In the genomic region with DNA sequence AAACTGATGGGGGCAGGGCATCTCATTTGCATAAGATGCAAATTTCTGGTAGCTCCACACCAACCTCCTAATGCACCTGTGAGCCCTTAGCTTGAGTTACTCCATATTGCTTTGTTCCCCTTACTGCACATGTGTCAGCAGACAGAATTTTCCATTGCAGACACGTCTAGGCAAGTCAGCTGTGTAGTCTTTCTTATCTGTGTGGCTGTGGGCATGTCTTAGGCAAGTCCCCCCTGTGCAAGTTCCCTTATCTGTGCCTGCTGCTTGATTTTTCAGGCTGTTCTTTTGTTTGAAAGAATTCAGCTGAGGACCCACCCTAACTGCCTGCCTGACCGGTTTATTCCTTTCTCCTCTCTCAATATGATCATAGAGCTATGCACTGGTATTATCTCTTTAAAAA, we compare ENCODE assay signal across 3 cellular contexts.
TF ChIP-seq lines count a peak whose summit lies in the region.

No MANE protein-coding gene starts in this region.

TF ChIP-seq in HepG2, 621 proteins besides CTCF, POLR2A, EP300 and RAD21:
- TF ChIP-seq, protein P1, sequence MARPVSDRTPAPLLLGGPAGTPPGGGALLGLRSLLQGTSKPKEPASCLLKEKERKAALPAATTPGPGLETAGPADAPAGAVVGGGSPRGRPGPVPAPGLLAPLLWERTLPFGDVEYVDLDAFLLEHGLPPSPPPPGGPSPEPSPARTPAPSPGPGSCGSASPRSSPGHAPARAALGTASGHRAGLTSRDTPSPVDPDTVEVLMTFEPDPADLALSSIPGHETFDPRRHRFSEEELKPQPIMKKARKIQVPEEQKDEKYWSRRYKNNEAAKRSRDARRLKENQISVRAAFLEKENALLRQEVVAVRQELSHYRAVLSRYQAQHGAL (CRISPR knock-in tag; IDR thresholded peaks at IDR 0.05; ENCODE audit: not compliant biosample characterization): no peak
- TF ChIP-seq TP53 (CRISPR knock-in tag; conservative IDR thresholded peaks at IDR 0.05) (peak; percentile 96), ZNF780A (CRISPR knock-in tag; IDR thresholded peaks at IDR 0.05) (peak; percentile 99), ZNF253 (CRISPR knock-in tag; IDR thresholded peaks at IDR 0.05; ENCODE audit: borderline replicate concordance) (no peak), ZFP36 (IDR thresholded peaks at IDR 0.05; ENCODE audit: borderline replicate concordance, low read depth, low read length, partially characterized antibody) (peak; percentile 92)

TF ChIP-seq in H1, 55 proteins besides CTCF, POLR2A, EP300 and RAD21:
- no peak for TF ChIP-seq PHF8 (conservative IDR thresholded peaks at IDR 0.05; ENCODE audit: low read depth, low read length)
- no peak for TF ChIP-seq ZNF274 (IDR thresholded peaks at IDR 0.05; ENCODE audit: borderline replicate concordance, extremely low read depth, low read length)
- no peak for TF ChIP-seq SP4 (IDR thresholded peaks at IDR 0.05; ENCODE audit: low read length)
- TF ChIP-seq NANOG (IDR thresholded peaks at IDR 0.05; ENCODE audit: insufficient read depth, low read depth, low read length, poor library complexity, severe bottlenecking): no peak
- TF ChIP-seq TAF7 (optimal IDR thresholded peaks at IDR 0.05; ENCODE audit: borderline replicate concordance, low read depth, low read length): no peak
- no peak for TF ChIP-seq CHD2 (IDR thresholded peaks at IDR 0.05; ENCODE audit: low read length)
- TF ChIP-seq MAFK (IDR thresholded peaks at IDR 0.05; ENCODE audit: low read depth, low read length): no peak
- TF ChIP-seq, protein P2, sequence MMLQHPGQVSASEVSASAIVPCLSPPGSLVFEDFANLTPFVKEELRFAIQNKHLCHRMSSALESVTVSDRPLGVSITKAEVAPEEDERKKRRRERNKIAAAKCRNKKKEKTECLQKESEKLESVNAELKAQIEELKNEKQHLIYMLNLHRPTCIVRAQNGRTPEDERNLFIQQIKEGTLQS (IDR thresholded peaks at IDR 0.05; ENCODE audit: insufficient read depth, low read depth, low read length): no peak
- TF ChIP-seq NRF1 (IDR thresholded peaks at IDR 0.05; ENCODE audit: low read depth, low read length): no peak
- TF ChIP-seq, protein P3, sequence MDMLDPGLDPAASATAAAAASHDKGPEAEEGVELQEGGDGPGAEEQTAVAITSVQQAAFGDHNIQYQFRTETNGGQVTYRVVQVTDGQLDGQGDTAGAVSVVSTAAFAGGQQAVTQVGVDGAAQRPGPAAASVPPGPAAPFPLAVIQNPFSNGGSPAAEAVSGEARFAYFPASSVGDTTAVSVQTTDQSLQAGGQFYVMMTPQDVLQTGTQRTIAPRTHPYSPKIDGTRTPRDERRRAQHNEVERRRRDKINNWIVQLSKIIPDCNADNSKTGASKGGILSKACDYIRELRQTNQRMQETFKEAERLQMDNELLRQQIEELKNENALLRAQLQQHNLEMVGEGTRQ (IDR thresholded peaks at IDR 0.05; ENCODE audit: low read length): no peak
- TF ChIP-seq SAP30 (IDR thresholded peaks at IDR 0.05; ENCODE audit: insufficient read depth, insufficient replicate concordance, low read length): no peak
- TF ChIP-seq RBBP5 (IDR thresholded peaks at IDR 0.05; ENCODE audit: borderline replicate concordance, low read depth, low read length): no peak
- no peak for TF ChIP-seq RNF2 (IDR thresholded peaks at IDR 0.05; ENCODE audit: borderline replicate concordance, low read depth, low read length, missing control alignments, poor library complexity, severe bottlenecking)
- TF ChIP-seq POU5F1 (IDR thresholded peaks at IDR 0.05; ENCODE audit: low read depth, low read length): no peak
- TF ChIP-seq FOSL1 (IDR thresholded peaks at IDR 0.05; ENCODE audit: insufficient read depth, low read depth, low read length): no peak
- TF ChIP-seq ASH2L (IDR thresholded peaks at IDR 0.05; ENCODE audit: low read length): no peak
- TF ChIP-seq JUN (IDR thresholded peaks at IDR 0.05; ENCODE audit: low read depth, low read length): no peak
- TF ChIP-seq BCL11A (IDR thresholded peaks at IDR 0.05; ENCODE audit: low read depth in 2 of 2, low read length in 2 of 2): no peak
- TF ChIP-seq, protein P4, sequence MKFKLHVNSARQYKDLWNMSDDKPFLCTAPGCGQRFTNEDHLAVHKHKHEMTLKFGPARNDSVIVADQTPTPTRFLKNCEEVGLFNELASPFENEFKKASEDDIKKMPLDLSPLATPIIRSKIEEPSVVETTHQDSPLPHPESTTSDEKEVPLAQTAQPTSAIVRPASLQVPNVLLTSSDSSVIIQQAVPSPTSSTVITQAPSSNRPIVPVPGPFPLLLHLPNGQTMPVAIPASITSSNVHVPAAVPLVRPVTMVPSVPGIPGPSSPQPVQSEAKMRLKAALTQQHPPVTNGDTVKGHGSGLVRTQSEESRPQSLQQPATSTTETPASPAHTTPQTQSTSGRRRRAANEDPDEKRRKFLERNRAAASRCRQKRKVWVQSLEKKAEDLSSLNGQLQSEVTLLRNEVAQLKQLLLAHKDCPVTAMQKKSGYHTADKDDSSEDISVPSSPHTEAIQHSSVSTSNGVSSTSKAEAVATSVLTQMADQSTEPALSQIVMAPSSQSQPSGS (IDR thresholded peaks at IDR 0.05; ENCODE audit: low read length): no peak
- TF ChIP-seq POLR2AphosphoS5 (IDR thresholded peaks at IDR 0.05; ENCODE audit: low read depth, low read length): no peak

TF ChIP-seq in SK-N-SH treated with all-trans-retinoic acid at 6 μM for 48 hours, 23 proteins besides CTCF, POLR2A, EP300 and RAD21:
- TF ChIP-seq ZC3H10 (CRISPR knock-in tag; IDR thresholded peaks at IDR 0.05) (no peak), GLIS3 (CRISPR knock-in tag; IDR thresholded peaks at IDR 0.05) (no peak), ISL1 (CRISPR knock-in tag; IDR thresholded peaks at IDR 0.05) (no peak), OSR1 (CRISPR knock-in tag; IDR thresholded peaks at IDR 0.05) (no peak), CSDC2 (CRISPR knock-in tag; IDR thresholded peaks at IDR 0.05) (no peak), BACH2 (CRISPR knock-in tag; IDR thresholded peaks at IDR 0.05; ENCODE audit: borderline replicate concordance) (no peak), SNAI2 (CRISPR knock-in tag; IDR thresholded peaks at IDR 0.05) (no peak), ZNF565 (CRISPR knock-in tag; conservative IDR thresholded peaks at IDR 0.05; ENCODE audit: low read depth) (no peak), TCF4 (CRISPR knock-in tag; IDR thresholded peaks at IDR 0.05; ENCODE audit: borderline replicate concordance) (no peak), ZNF8 (CRISPR knock-in tag; IDR thresholded peaks at IDR 0.05) (no peak), ZFP30 (CRISPR knock-in tag; IDR thresholded peaks at IDR 0.05) (no peak), PPARA (CRISPR knock-in tag; IDR thresholded peaks at IDR 0.05; ENCODE audit: borderline replicate concordance) (no peak), RARB (CRISPR knock-in tag; IDR thresholded peaks at IDR 0.05) (no peak), TOX (CRISPR knock-in tag; IDR thresholded peaks at IDR 0.05; ENCODE audit: borderline replicate concordance) (no peak), ZFP3 (CRISPR knock-in tag; IDR thresholded peaks at IDR 0.05) (no peak)
- TF ChIP-seq, protein P5, sequence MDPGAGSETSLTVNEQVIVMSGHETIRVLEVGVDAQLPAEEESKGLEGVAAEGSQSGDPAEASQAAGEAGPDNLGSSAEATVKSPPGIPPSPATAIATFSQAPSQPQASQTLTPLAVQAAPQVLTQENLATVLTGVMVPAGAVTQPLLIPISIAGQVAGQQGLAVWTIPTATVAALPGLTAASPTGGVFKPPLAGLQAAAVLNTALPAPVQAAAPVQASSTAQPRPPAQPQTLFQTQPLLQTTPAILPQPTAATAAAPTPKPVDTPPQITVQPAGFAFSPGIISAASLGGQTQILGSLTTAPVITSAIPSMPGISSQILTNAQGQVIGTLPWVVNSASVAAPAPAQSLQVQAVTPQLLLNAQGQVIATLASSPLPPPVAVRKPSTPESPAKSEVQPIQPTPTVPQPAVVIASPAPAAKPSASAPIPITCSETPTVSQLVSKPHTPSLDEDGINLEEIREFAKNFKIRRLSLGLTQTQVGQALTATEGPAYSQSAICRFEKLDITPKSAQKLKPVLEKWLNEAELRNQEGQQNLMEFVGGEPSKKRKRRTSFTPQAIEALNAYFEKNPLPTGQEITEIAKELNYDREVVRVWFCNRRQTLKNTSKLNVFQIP (CRISPR knock-in tag; IDR thresholded peaks at IDR 0.05; ENCODE audit: borderline replicate concordance, low read depth): no peak
- TF ChIP-seq, protein P6, sequence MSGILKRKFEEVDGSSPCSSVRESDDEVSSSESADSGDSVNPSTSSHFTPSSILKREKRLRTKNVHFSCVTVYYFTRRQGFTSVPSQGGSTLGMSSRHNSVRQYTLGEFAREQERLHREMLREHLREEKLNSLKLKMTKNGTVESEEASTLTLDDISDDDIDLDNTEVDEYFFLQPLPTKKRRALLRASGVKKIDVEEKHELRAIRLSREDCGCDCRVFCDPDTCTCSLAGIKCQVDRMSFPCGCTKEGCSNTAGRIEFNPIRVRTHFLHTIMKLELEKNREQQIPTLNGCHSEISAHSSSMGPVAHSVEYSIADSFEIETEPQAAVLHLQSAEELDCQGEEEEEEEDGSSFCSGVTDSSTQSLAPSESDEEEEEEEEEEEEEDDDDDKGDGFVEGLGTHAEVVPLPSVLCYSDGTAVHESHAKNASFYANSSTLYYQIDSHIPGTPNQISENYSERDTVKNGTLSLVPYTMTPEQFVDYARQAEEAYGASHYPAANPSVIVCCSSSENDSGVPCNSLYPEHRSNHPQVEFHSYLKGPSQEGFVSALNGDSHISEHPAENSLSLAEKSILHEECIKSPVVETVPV (CRISPR knock-in tag; IDR thresholded peaks at IDR 0.05): no peak
- TF ChIP-seq, protein P7, sequence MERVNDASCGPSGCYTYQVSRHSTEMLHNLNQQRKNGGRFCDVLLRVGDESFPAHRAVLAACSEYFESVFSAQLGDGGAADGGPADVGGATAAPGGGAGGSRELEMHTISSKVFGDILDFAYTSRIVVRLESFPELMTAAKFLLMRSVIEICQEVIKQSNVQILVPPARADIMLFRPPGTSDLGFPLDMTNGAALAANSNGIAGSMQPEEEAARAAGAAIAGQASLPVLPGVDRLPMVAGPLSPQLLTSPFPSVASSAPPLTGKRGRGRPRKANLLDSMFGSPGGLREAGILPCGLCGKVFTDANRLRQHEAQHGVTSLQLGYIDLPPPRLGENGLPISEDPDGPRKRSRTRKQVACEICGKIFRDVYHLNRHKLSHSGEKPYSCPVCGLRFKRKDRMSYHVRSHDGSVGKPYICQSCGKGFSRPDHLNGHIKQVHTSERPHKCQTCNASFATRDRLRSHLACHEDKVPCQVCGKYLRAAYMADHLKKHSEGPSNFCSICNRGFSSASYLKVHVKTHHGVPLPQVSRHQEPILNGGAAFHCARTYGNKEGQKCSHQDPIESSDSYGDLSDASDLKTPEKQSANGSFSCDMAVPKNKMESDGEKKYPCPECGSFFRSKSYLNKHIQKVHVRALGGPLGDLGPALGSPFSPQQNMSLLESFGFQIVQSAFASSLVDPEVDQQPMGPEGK (CRISPR knock-in tag; IDR thresholded peaks at IDR 0.05; ENCODE audit: borderline replicate concordance): no peak
- TF ChIP-seq, protein P8, sequence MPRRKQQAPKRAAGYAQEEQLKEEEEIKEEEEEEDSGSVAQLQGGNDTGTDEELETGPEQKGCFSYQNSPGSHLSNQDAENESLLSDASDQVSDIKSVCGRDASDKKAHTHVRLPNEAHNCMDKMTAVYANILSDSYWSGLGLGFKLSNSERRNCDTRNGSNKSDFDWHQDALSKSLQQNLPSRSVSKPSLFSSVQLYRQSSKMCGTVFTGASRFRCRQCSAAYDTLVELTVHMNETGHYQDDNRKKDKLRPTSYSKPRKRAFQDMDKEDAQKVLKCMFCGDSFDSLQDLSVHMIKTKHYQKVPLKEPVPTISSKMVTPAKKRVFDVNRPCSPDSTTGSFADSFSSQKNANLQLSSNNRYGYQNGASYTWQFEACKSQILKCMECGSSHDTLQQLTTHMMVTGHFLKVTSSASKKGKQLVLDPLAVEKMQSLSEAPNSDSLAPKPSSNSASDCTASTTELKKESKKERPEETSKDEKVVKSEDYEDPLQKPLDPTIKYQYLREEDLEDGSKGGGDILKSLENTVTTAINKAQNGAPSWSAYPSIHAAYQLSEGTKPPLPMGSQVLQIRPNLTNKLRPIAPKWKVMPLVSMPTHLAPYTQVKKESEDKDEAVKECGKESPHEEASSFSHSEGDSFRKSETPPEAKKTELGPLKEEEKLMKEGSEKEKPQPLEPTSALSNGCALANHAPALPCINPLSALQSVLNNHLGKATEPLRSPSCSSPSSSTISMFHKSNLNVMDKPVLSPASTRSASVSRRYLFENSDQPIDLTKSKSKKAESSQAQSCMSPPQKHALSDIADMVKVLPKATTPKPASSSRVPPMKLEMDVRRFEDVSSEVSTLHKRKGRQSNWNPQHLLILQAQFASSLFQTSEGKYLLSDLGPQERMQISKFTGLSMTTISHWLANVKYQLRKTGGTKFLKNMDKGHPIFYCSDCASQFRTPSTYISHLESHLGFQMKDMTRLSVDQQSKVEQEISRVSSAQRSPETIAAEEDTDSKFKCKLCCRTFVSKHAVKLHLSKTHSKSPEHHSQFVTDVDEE (CRISPR knock-in tag; IDR thresholded peaks at IDR 0.05): no peak
- TF ChIP-seq, protein P9, sequence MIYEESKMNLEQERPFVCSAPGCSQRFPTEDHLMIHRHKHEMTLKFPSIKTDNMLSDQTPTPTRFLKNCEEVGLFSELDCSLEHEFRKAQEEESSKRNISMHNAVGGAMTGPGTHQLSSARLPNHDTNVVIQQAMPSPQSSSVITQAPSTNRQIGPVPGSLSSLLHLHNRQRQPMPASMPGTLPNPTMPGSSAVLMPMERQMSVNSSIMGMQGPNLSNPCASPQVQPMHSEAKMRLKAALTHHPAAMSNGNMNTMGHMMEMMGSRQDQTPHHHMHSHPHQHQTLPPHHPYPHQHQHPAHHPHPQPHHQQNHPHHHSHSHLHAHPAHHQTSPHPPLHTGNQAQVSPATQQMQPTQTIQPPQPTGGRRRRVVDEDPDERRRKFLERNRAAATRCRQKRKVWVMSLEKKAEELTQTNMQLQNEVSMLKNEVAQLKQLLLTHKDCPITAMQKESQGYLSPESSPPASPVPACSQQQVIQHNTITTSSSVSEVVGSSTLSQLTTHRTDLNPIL (CRISPR knock-in tag; IDR thresholded peaks at IDR 0.05; ENCODE audit: low read depth): no peak
